ENCODE assay signal across 8 cellular contexts in the genomic region with DNA sequence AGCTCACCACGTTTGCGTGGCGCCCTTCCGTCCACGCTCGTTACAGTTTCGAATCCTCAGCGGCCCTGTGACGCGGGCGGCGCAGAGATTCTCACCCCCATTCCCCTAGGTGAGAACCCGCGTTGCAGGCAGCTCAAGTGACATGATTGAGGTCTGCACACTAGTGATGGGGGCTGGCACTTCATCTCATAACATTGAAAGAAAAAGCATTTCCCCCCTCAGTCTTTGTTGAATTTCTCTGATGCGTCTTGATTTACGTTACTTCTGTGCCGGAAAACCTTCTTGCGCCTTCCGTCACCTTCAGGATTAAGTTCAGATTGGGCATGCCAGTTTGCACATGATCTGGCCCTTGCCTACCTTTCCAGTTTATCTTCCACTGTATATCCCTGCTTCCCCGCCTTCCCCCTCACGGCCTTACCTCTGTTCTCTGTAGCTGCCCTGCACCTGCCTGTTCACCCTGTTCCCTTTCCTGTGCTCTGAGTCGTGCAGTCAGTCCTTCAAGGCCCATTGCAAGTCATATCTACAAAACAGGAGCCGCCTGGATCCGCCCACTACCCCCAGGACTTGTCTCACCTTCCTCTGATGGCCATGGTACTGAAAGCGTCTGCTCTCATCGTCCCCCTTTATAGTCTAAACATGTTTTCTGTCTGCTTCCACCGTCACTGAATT. TPM values are rescaled to one million over a fixed set of nuclear protein-coding genes. Genes with fewer than 3 reads are reported as not detected.
DNase-seq lines count a peak whose midpoint lies in the region; ATAC-seq, FAIRE-seq and TF ChIP-seq lines count a peak whose summit lies in the region.

No MANE protein-coding gene starts in this region.

- peak overlapping the region; percentile 74 for H3K27ac Mint-ChIP-seq in activated T-cell treated with anti-CD3 and anti-CD28 coated beads, Interleukin-2, amount 50 U/mL, for 72 hours

- no peak for FAIRE-seq in urothelium cell line (lab: Jason Lieb, UNC)

- H3K4me1 Mint-ChIP-seq in activated T-cell treated with anti-CD3 and anti-CD28 coated beads, Interleukin-2, amount 50 U/mL, for 72 hours (ENCODE audit: low read depth): peaks cover 58% of the 10 kb centered on the region

- DNase-seq in DMS53 treated with DMSO at 0.1 percent for 48 hours (lab: John Stamatoyannopoulos, UW; ENCODE audit: unreplicated experiment) (peak; percentile 32), HAP-1 (ENCODE audit: low spot score in 2 of 2) (peak; percentile 57 to 65), NOMO-1 treated with DMSO at 0.1 percent for 48 hours (lab: John Stamatoyannopoulos, UW; ENCODE audit: unreplicated experiment) (peak; percentile 4), fibroblast of the aortic adventitia (ENCODE audit: low read depth) (peak; percentile 16), posterior vena cava (ENCODE audit: low spot score) (peak; percentile 84), urothelium cell line (ENCODE audit: low spot score) (peak; percentile 35)
- DNase-seq in activated T-cell treated with anti-CD3 and anti-CD28 coated beads, Interleukin-2, amount 50 U/mL, for 72 hours: peak; percentile 61 to 62

- intact Hi-C loops in posterior vena cava (cut with DNase I): no loop called here

- no peak for TF ChIP-seq CTCF in fibroblast of the aortic adventitia (IDR thresholded peaks at IDR 0.05; ENCODE audit: insufficient read depth, low read length)

- ATAC-seq in activated T-cell treated with anti-CD3 and anti-CD28 coated beads, Interleukin-2, amount 50 U/mL, for 72 hours (replicated peaks in 1 of 2): peak; percentile 3 to 15
- no peak for ATAC-seq in HG03469 (IDR thresholded peaks at IDR 0.05; ENCODE audit: unreplicated experiment)

- H3K27me3 ChIP-seq in HAP-1 (ENCODE audit: low read depth): no peaks in the 10 kb centered on the region

- peaks cover 28% of the 10 kb centered on the region for H3K36me3 ChIP-seq in HAP-1 (replicated peaks)

- peaks cover 11% of the 10 kb centered on the region; the same call in 1 of the 2 replicates for H3K4me1 ChIP-seq in HAP-1

- H3K9me3 Mint-ChIP-seq in activated T-cell treated with anti-CD3 and anti-CD28 coated beads, Interleukin-2, amount 50 U/mL, for 72 hours: no peaks in the 10 kb centered on the region

- peak overlapping the region; percentile 87 to 88 for H3K4me3 Mint-ChIP-seq in activated T-cell treated with anti-CD3 and anti-CD28 coated beads, Interleukin-2, amount 50 U/mL, for 72 hours

- no peaks in the 10 kb centered on the region for H3K9me3 ChIP-seq in HAP-1

- H3K4me3 ChIP-seq in HAP-1 (peak overlapping the region; percentile 91), fibroblast of the aortic adventitia (ENCODE audit: low read depth, low read length) (peak overlapping the region; percentile 83)

- no peaks in the 10 kb centered on the region for H3K27me3 Mint-ChIP-seq in activated T-cell treated with anti-CD3 and anti-CD28 coated beads, Interleukin-2, amount 50 U/mL, for 72 hours (ENCODE audit: low read depth)

- in situ Hi-C loops in HAP-1 (cut with MboI; ENCODE audit: low sequenced_read_pairs): no loop called here

- H3K36me3 Mint-ChIP-seq in activated T-cell treated with anti-CD3 and anti-CD28 coated beads, Interleukin-2, amount 50 U/mL, for 72 hours (ENCODE audit: insufficient read depth in 2 of 2): peaks cover 13 to 22% of the 10 kb centered on the region in 2 donors

RNA-seq across cellular contexts. Expression of a gene that starts 1.1 kb away (rescaled TPM):
- 10 to 100 TPM; 47.9 to 49.6 TPM for total RNA-seq in activated T-cell treated with anti-CD3 and anti-CD28 coated beads, Interleukin-2, amount 50 U/mL, for 72 hours
- 10.7 and 22.9 TPM in 2 replicates for total RNA-seq in fibroblast of the aortic adventitia (ENCODE audit: low replicate concordance)
- 10 to 100 TPM; 37.7 to 39.1 TPM for total RNA-seq in posterior vena cava

RNA-seq across cellular contexts. Expression of a gene that starts 40.9 kb away (rescaled TPM):
- under 1 TPM; 0.35 to 0.53 TPM for total RNA-seq in activated T-cell treated with anti-CD3 and anti-CD28 coated beads, Interleukin-2, amount 50 U/mL, for 72 hours
- total RNA-seq in fibroblast of the aortic adventitia (ENCODE audit: low replicate concordance): 0.09 and 0.57 TPM in 2 replicates
- total RNA-seq in posterior vena cava: under 1 TPM; 0.14 to 0.38 TPM

Comparison
In these comparisons a context has a peak if more than half of its experiments do, and no peak if none do; other contexts are left out.
1. DNase-seq: peak in every context shown above with its lines; median percentile 84 in posterior vena cava; 62 in activated T-cell treated with anti-CD3 and anti-CD28 coated beads, Interleukin-2, amount 50 U/mL, for 72 hours; 61 in HAP-1; 35 in urothelium cell line; 32 in DMS53 treated with DMSO at 0.1 percent for 48 hours; 16 in fibroblast of the aortic adventitia; 4 in NOMO-1 treated with DMSO at 0.1 percent for 48 hours.